In the genomic region with DNA sequence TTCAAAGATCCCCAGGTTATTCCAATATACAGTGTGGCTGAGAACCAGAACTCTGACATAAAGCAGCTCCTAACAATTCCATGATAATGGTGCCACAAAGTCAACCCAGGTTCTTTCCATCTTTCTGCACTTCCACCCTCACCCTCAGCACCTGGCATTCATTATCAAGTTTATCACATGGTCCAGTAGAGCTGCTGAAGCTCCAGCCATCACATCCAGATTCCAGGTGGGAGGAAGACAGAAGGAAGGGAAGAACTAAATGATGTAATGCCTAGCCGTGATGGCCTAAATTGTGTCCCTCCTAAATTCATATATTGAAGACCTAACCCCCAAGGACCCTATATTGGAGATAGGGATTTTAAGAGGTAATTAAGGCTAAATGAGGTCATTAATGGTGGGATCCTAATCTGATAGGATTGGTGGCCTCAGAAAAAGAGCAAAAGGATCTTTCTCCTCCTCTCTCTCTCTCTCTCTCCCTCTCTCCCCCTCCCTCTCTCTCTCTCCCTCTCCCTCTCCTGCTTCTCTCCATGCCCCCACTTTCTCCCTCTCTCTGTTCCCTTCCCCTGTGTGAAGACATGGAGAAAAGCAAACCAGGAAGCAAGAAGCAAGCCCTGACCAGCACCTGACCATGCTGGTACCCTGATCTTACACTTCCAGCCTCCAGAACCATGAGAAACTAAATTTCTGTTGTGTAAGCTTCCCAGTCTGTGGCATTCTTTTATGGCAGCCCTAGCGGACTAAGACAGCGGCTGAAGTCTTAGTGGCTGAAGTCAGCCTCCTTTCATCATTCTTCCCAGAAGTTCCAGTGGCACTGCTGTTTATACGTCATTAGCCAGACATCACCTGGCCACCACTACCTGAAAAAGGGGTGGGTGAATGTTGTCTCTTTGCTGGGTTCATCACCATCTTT, we compare ENCODE assay signal across 13 cellular contexts.
A peak's percentile ranks its signal among the peaks of the same experiment; 100 is the strongest.
DNase-seq lines count a peak whose midpoint lies in the region; ATAC-seq and TF ChIP-seq lines count a peak whose summit lies in the region.
"Had no signal": no experiment of that assay in that cellular context is flagged by ENCODE, and none has a peak within 500 bp of the region (broad histone marks: within the 10 kb centered on the region; RNA-seq: fewer than 3 reads in every experiment).

No MANE protein-coding gene starts in this region.

- H3K27me3 ChIP-seq in esophagus squamous epithelium (no peaks in the 10 kb centered on the region), osteoblast (ENCODE audit: insufficient read depth, low read length) (no peaks in the 10 kb centered on the region), vagina (no peaks in the 10 kb centered on the region)
- H3K27me3 ChIP-seq: heart left ventricle had no signal

- H3K4me1 ChIP-seq in esophagus squamous epithelium = peaks cover 0 to 37% (median 21%) of the 10 kb centered on the region in 3 donors
- H3K4me1 ChIP-seq in osteoblast (ENCODE audit: insufficient read depth, low read length) = peaks cover 30% of the 10 kb centered on the region
- peaks cover 36% of the 10 kb centered on the region for H3K4me1 ChIP-seq in vagina

- H3K27ac Mint-ChIP-seq in stimulated activated naive CD8-positive, alpha-beta T cell treated with anti-CD3 and anti-CD28 coated beads, Interleukin-15, amount 100 ng/mL, for 72 hours = peak overlapping the region; percentile 31 to 52
- H3K27ac Mint-ChIP-seq in activated naive CD4-positive, alpha-beta T cell treated with anti-CD3 and anti-CD28 coated beads, Interleukin-2, amount 50 U/mL, for 72 hours = no peak overlapping the region
- H3K27ac Mint-ChIP-seq: activated naive CD8-positive, alpha-beta T cell had no signal

- H3K36me3 ChIP-seq in esophagus squamous epithelium (no peaks in the 10 kb centered on the region), osteoblast (ENCODE audit: insufficient read depth, low read length) (no peaks in the 10 kb centered on the region), vagina (no peaks in the 10 kb centered on the region)
- H3K36me3 ChIP-seq: heart left ventricle had no signal

- no peak for DNase-seq in stimulated activated naive CD8-positive, alpha-beta T cell treated with anti-CD3 and anti-CD28 coated beads, Interleukin-15, amount 100 ng/mL, for 72 hours
- DNase-seq in stimulated activated naive CD8-positive, alpha-beta T cell treated with anti-CD3 and anti-CD28 coated beads, Interleukin-15, Interleukin-2, amounts not matched to agents 100 U/mL and 50 U/mL, for 24 hours = no peak
- DNase-seq in esophagus squamous epithelium (lab: John Stamatoyannopoulos, UW) (no peak), osteoblast (ENCODE audit: insufficient read length, low spot score, missing footprints) (no peak), vagina (ENCODE audit: extremely low spot score in 2 of 2) (no peak), mucosa of gallbladder (ENCODE audit: low spot score) (no peak), OCI-M2 (lab: John Stamatoyannopoulos, UW; ENCODE audit: unreplicated experiment) (no peak)
- no peak for DNase-seq in activated naive CD4-positive, alpha-beta T cell treated with anti-CD3 and anti-CD28 coated beads, Interleukin-2, amount 50 U/mL, for 72 hours (ENCODE audit: low spot score in 2 of 2)
- DNase-seq: activated CD8-positive, alpha-beta memory T cell treated with anti-CD3 and anti-CD28 coated beads, Interleukin-2, amount 50 U/mL, for 4 hours; NCI-H1930; NCI-H526 treated with DMSO at 0.1 percent for 48 hours had no signal

- TF ChIP-seq POLR2A in esophagus squamous epithelium (IDR thresholded peaks at IDR 0.05) (no peak), vagina (IDR thresholded peaks at IDR 0.05) (no peak)

- peak overlapping the region in 3 of 4 donors; percentile 50 to 65 (median 59) for H3K27ac ChIP-seq in esophagus squamous epithelium
- peak overlapping the region; percentile 83 for H3K27ac ChIP-seq in osteoblast (ENCODE audit: low read depth, low read length)
- peak overlapping the region; percentile 55 for H3K27ac ChIP-seq in vagina

- H3K4me3 Mint-ChIP-seq in stimulated activated naive CD8-positive, alpha-beta T cell treated with anti-CD3 and anti-CD28 coated beads, Interleukin-15, amount 100 ng/mL, for 72 hours = no peak overlapping the region
- H3K4me3 Mint-ChIP-seq: activated naive CD8-positive, alpha-beta T cell had no signal

- H3K27me3 Mint-ChIP-seq in stimulated activated naive CD8-positive, alpha-beta T cell treated with anti-CD3 and anti-CD28 coated beads, Interleukin-15, amount 100 ng/mL, for 72 hours = peaks cover 16% of the 10 kb centered on the region
- H3K27me3 Mint-ChIP-seq: activated naive CD8-positive, alpha-beta T cell had no signal

- no peak for ATAC-seq in stimulated activated naive CD8-positive, alpha-beta T cell treated with anti-CD3 and anti-CD28 coated beads, Interleukin-15, amount 100 ng/mL, for 72 hours
- ATAC-seq in stimulated activated naive CD8-positive, alpha-beta T cell treated with anti-CD3 and anti-CD28 coated beads, Interleukin-15, Interleukin-2, amounts not matched to agents 100 U/mL and 50 U/mL, for 24 hours = no peak
- no peak for ATAC-seq in activated naive CD4-positive, alpha-beta T cell treated with anti-CD3 and anti-CD28 coated beads, Interleukin-2, amount 50 U/mL, for 72 hours

- H3K4me2 ChIP-seq in osteoblast (ENCODE audit: insufficient read depth, low read length) = peak overlapping the region; percentile 27

- H3K4me1 Mint-ChIP-seq in stimulated activated naive CD8-positive, alpha-beta T cell treated with anti-CD3 and anti-CD28 coated beads, Interleukin-15, amount 100 ng/mL, for 72 hours = peaks cover 9% of the 10 kb centered on the region

- no peaks in the 10 kb centered on the region for H3K79me2 ChIP-seq in osteoblast (ENCODE audit: insufficient read depth, low read length)

- H3K36me3 Mint-ChIP-seq in activated naive CD4-positive, alpha-beta T cell treated with anti-CD3 and anti-CD28 coated beads, Interleukin-2, amount 50 U/mL, for 72 hours = no peaks in the 10 kb centered on the region
- H3K36me3 Mint-ChIP-seq: activated naive CD8-positive, alpha-beta T cell had no signal

- 85 to 92% methylated on average over 2 to 4 of the region's 4 CpGs for WGBS in esophagus squamous epithelium, 2 donors

- TF ChIP-seq CTCF in esophagus squamous epithelium (IDR thresholded peaks at IDR 0.05) (no peak), osteoblast (IDR thresholded peaks at IDR 0.05; ENCODE audit: extremely low read depth, low read depth, low read length) (no peak), vagina (IDR thresholded peaks at IDR 0.05) (no peak)

- H2AFZ ChIP-seq in osteoblast (ENCODE audit: low read length) = no peak overlapping the region

- H3K4me3 ChIP-seq in esophagus squamous epithelium = no peak overlapping the region
- no peak overlapping the region for H3K4me3 ChIP-seq in osteoblast (ENCODE audit: insufficient read depth, low read length)
- H3K4me3 ChIP-seq in vagina = no peak overlapping the region
- H3K4me3 ChIP-seq: heart left ventricle had no signal

- H3K9me3 ChIP-seq in esophagus squamous epithelium (no peaks in the 10 kb centered on the region), osteoblast (ENCODE audit: low read depth, low read length) (no peaks in the 10 kb centered on the region), vagina (no peaks in the 10 kb centered on the region)

- intact Hi-C loops in esophagus squamous epithelium (cut with DNase I) = no loop called here
- intact Hi-C loops in vagina (cut with DNase I) = no loop called here

- peaks cover 0 to 6% of the 10 kb centered on the region in 2 donors for H3K9me3 Mint-ChIP-seq in stimulated activated naive CD8-positive, alpha-beta T cell treated with anti-CD3 and anti-CD28 coated beads, Interleukin-15, amount 100 ng/mL, for 72 hours
- H3K9me3 Mint-ChIP-seq in activated naive CD4-positive, alpha-beta T cell treated with anti-CD3 and anti-CD28 coated beads, Interleukin-2, amount 50 U/mL, for 72 hours = peaks cover 0 to under 1% of the 10 kb centered on the region in 2 donors

- no peaks in the 10 kb centered on the region for H4K20me1 ChIP-seq in osteoblast (ENCODE audit: insufficient read depth, low read length)

Comparison
In these comparisons a context has a peak if more than half of its experiments do, and no peak if none do; other contexts are left out.
1. H3K27ac Mint-ChIP-seq: peak in stimulated activated naive CD8-positive, alpha-beta T cell treated with anti-CD3 and anti-CD28 coated beads, Interleukin-15, amount 100 ng/mL, for 72 hours (2 of 2); none in activated naive CD4-positive, alpha-beta T cell treated with anti-CD3 and anti-CD28 coated beads, Interleukin-2, amount 50 U/mL, for 72 hours (0 of 2).
2. Peak in every context shown above with its lines, with median percentiles within 50 percentile points of each other: H3K27ac ChIP-seq.